Comparison of ENCODE assay signal across 13 cellular contexts in the genomic region with DNA sequence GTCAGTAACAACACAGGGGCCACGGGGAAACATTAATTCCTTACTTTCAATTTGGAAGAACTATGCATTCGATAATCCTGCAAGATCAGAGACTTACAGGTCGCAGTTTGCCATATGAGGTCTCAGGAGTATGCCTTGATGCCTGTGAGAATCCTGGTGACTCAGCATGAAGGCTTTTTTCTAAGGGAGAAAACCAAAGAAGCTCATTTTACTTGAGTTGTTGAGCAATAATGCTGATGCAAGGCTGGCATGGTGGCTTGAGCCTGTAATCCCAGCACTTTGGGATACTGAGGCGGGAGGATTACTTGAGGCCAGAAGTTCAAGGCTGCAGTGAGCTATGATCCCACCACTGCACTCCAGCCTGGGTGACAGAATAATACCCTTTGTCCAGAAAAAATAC. TPM values are rescaled to one million over a fixed set of nuclear protein-coding genes. Genes with fewer than 3 reads are reported as not detected.
DNase-seq lines count a peak whose midpoint lies in the region; ATAC-seq and TF ChIP-seq lines count a peak whose summit lies in the region.
"Had no signal": no experiment of that assay in that cellular context is flagged by ENCODE, and none has a peak within 500 bp of the region (broad histone marks: within the 10 kb centered on the region; RNA-seq: fewer than 3 reads in every experiment).

No MANE protein-coding gene starts in this region.

- H3K9me3 ChIP-seq in neutrophil (no peaks in the 10 kb centered on the region), thyroid gland (no peaks in the 10 kb centered on the region)
- H3K9me3 ChIP-seq: ascending aorta had no signal

- no peak for TF ChIP-seq CTCF in choroid plexus epithelial cell (conservative IDR thresholded peaks at IDR 0.05; ENCODE audit: low read depth, low read length)
- TF ChIP-seq CTCF in neutrophil (IDR thresholded peaks at IDR 0.05) = no peak
- no peak for TF ChIP-seq CTCF in thyroid gland (IDR thresholded peaks at IDR 0.05)

- DNase-seq in EH (ENCODE audit: low read depth) (peak; percentile 86), NCI-H226 (peak; percentile 60), choroid plexus epithelial cell (ENCODE audit: low read depth) (peak; percentile 92), thyroid gland (no peak)
- DNase-seq: activated T-cell treated with anti-CD3 and anti-CD28 coated beads, Interleukin-2, amount 50 U/mL, for 1 hour; NCI-H1417 treated with DMSO at 0.1 percent for 48 hours; NCI-H748 treated with DMSO at 0.1 percent for 48 hours; retina had no signal

- no peak for TF ChIP-seq POLR2A in thyroid gland (IDR thresholded peaks at IDR 0.05)

- peak overlapping the region; percentile 19 for H3K27ac ChIP-seq in neutrophil
- H3K27ac ChIP-seq in thyroid gland = no peak overlapping the region
- H3K27ac ChIP-seq: ascending aorta had no signal

- intact Hi-C loops in thyroid gland (cut with DNase I) = no loop called here

- H3K27me3 ChIP-seq in neutrophil (no peaks in the 10 kb centered on the region), thyroid gland (no peaks in the 10 kb centered on the region)
- H3K27me3 ChIP-seq: ascending aorta had no signal

- no peak overlapping the region for H3K4me3 ChIP-seq in choroid plexus epithelial cell (ENCODE audit: low read depth, low read length)
- H3K4me3 ChIP-seq in neutrophil (ENCODE audit: low read depth in 1 of 2, low read length in 1 of 2) = no peak overlapping the region
- no peak overlapping the region for H3K4me3 ChIP-seq in thyroid gland (replicated peaks in 1 of 3)
- H3K4me3 ChIP-seq: ascending aorta had no signal

- H3K4me1 ChIP-seq in neutrophil (ENCODE audit: control insufficient read depth in 1 of 2, insufficient read depth in 1 of 2, low read depth in 1 of 2, low read length in 1 of 2) = peaks cover 7% of the 10 kb centered on the region in 2 experiments
- H3K4me1 ChIP-seq in thyroid gland = no peaks in the 10 kb centered on the region

- 90 to 96% methylated on average over 4 of the region's 4 CpGs for WGBS in thyroid gland, 2 donors

- ATAC-seq in HG02610 (IDR thresholded peaks at IDR 0.05; ENCODE audit: unreplicated experiment) (no peak), HG03469 (IDR thresholded peaks at IDR 0.05; ENCODE audit: unreplicated experiment) (no peak), GM19035 (IDR thresholded peaks at IDR 0.05; ENCODE audit: unreplicated experiment) (no peak)

- H3K36me3 ChIP-seq in neutrophil = peaks cover 85% of the 10 kb centered on the region
- peaks cover 0 to 8% of the 10 kb centered on the region in 2 donors for H3K36me3 ChIP-seq in thyroid gland

RNA-seq across cellular contexts. Expression of gene ATG16L2, which starts 26.6 kb away (rescaled TPM):
- 10 to 100 TPM; 22.1 to 45.1 (median 40.6) TPM for total RNA-seq in thyroid gland

RNA-seq across cellular contexts. Expression of gene STARD10, which starts 46.9 kb away (rescaled TPM):
- 100 to 1,000 TPM in 1 of 4 donors, 10 to 100 TPM in 3; 67.7 to 113 (median 82.0) TPM for total RNA-seq in thyroid gland

Comparison
In these comparisons a context has a peak if more than half of its experiments do, and no peak if none do; other contexts are left out.
1. DNase-seq: peak in EH (single experiment), NCI-H226 (single experiment) and choroid plexus epithelial cell (single experiment); none in thyroid gland (0 of 2).